ENCODE assay signal across 1 cellular context in the genomic region with DNA sequence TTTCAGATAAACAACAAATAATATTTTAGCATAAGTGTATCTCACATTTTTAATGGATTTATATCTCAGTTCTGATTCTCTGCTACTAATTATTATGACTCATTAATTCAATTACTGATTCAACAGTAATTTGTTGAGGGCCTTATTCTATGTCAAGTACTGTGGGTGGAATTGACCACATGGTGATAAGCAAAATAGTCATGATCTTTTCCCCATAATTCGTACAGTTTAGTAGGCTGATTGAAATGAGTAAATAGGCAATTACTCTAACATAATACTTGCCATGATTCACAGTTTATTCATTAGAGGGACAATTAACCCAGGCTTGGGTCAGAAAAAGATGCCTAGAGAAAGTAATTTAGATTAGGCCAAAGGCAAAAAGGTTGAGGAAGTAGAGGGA.
TF ChIP-seq lines count a peak whose summit lies in the region.

No MANE protein-coding gene starts in this region.

TF ChIP-seq in IMR-90, 13 proteins besides CTCF, POLR2A, EP300 and RAD21 (continued from another document):
- TF ChIP-seq, protein P1, sequence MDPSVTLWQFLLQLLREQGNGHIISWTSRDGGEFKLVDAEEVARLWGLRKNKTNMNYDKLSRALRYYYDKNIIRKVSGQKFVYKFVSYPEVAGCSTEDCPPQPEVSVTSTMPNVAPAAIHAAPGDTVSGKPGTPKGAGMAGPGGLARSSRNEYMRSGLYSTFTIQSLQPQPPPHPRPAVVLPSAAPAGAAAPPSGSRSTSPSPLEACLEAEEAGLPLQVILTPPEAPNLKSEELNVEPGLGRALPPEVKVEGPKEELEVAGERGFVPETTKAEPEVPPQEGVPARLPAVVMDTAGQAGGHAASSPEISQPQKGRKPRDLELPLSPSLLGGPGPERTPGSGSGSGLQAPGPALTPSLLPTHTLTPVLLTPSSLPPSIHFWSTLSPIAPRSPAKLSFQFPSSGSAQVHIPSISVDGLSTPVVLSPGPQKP (IDR thresholded peaks at IDR 0.05; ENCODE audit: borderline replicate concordance, low read depth, low read length) = no peak
- TF ChIP-seq NFE2L2 (IDR thresholded peaks at IDR 0.05; ENCODE audit: low read depth, low read length) (no peak), FOS (IDR thresholded peaks at IDR 0.05; ENCODE audit: low read depth, low read length) (no peak), RCOR1 (IDR thresholded peaks at IDR 0.05; ENCODE audit: insufficient replicate concordance, low read length) (no peak), SMC3 (IDR thresholded peaks at IDR 0.05; ENCODE audit: low read depth, low read length) (no peak), MAZ (IDR thresholded peaks at IDR 0.05; ENCODE audit: borderline replicate concordance, low read depth, low read length) (no peak), MXI1 (IDR thresholded peaks at IDR 0.05; ENCODE audit: borderline replicate concordance, low read depth, low read length) (no peak), RFX5 (IDR thresholded peaks at IDR 0.05; ENCODE audit: low read depth, low read length) (no peak), BHLHE40 (IDR thresholded peaks at IDR 0.05; ENCODE audit: low read depth, low read length) (no peak)
